In the genomic region with DNA sequence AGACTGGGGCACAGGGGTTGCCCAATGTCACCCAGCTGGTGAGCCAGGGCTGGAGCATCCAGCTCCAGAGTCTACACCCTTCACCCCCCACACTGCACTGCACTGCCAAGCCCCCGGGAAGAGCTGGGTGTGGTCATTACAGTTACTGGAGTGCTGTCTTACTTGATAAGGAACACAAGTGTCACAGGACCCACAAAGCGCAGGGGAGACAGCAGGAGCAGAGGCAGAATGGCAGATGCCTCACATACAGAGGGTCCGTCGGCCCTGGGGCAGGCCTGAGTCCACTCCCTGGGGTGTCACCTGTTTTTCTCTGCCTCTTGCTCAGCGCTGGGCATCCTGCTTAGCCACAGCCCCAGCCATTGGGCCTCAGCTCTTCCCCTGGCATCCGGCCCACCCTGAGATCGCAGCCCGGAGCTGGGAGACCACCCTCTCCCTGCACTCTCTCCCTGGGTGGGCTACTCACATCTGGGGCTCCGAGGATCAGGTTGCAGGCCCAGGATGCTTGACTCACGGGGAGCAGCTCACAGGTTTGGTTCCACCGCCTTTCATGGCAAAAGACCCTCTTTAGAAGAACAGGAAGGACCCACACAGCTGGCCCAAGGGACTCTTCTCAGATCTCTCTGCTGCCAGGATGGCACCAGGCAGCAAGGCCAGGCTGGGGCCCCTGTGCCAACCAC, we compare ENCODE assay signal across 30 cellular contexts. TPM values are rescaled to one million over a fixed set of nuclear protein-coding genes. Genes with fewer than 3 reads are reported as not detected.
DNase-seq lines count a peak whose midpoint lies in the region; ATAC-seq and TF ChIP-seq lines count a peak whose summit lies in the region.
"Had no signal": no experiment of that assay in that cellular context is flagged by ENCODE, and none has a peak within 500 bp of the region (broad histone marks: within the 10 kb centered on the region; RNA-seq: fewer than 3 reads in every experiment).

No MANE protein-coding gene starts in this region.

- in situ Hi-C loops in HAP-1 (cut with MboI; ENCODE audit: low sequenced_read_pairs) = no loop called here

- CTCF ChIA-PET in activated CD8-positive, alpha-beta memory T cell treated with anti-CD3 and anti-CD28 coated beads, Interleukin-2, amount 10 ng/mL, durations not matched to agents 7 days and 5 days (lab: Charles Lee) = interaction anchor here (0.8 to 12.2 kb wide), 3 partner anchors 18 to 64 kb away, joined by 3 to 137 read pairs (median 5); no protein-coding TSS in a partner anchor
- CTCF ChIA-PET in CD4-positive, alpha-beta T cell (lab: Charles Lee) = no interaction called here
- CTCF ChIA-PET in activated CD8-positive, alpha-beta T cell treated with anti-CD3 and anti-CD28 coated beads for 36 hours (lab: Charles Lee) = interaction anchor here (1.5 to 3.3 kb wide), 2 partner anchors 14 to 16 kb away, joined by 3 to 15 read pairs; no protein-coding TSS in a partner anchor

- H3K27me3 ChIP-seq in CD4-positive, alpha-beta T cell (ENCODE audit: control insufficient read depth, insufficient read depth, low read length) = no peaks in the 10 kb centered on the region
- H3K27me3 ChIP-seq in HAP-1 (ENCODE audit: low read depth) = peaks cover 18% of the 10 kb centered on the region
- H3K27me3 ChIP-seq: adrenal gland had no signal

- intact Hi-C loops in CD4-positive, alpha-beta T cell (cut with DNase I, micrococcal nuclease) = no loop called here
- intact Hi-C loops in activated CD8-positive, alpha-beta T cell treated with anti-CD3 and anti-CD28 coated beads for 36 hours (cut with micrococcal nuclease) = loop anchor here (10.0 kb wide), 1 partner anchor 53 kb away; no protein-coding TSS in a partner anchor

- no peak overlapping the region for H3K4me3 ChIP-seq in HAP-1
- H3K4me3 ChIP-seq: A549, adrenal gland, esophagus squamous epithelium, psoas muscle, tibial artery had no signal

- H3K9me3 ChIP-seq in CD4-positive, alpha-beta T cell (ENCODE audit: control insufficient read depth, low read length) = no peaks in the 10 kb centered on the region
- H3K9me3 ChIP-seq in HAP-1 = no peaks in the 10 kb centered on the region
- H3K9me3 ChIP-seq: A549, adrenal gland, esophagus squamous epithelium, psoas muscle, tibial artery had no signal

- no peak overlapping the region for H3K4me3 Mint-ChIP-seq in activated CD8-positive, alpha-beta memory T cell treated with anti-CD3 and anti-CD28 coated beads, Interleukin-2, amount 10 ng/mL, durations not matched to agents 7 days and 5 days
- no peak overlapping the region for H3K4me3 Mint-ChIP-seq in CD4-positive, alpha-beta T cell
- H3K4me3 Mint-ChIP-seq in activated CD8-positive, alpha-beta T cell treated with anti-CD3 and anti-CD28 coated beads for 36 hours = no peak overlapping the region
- H3K4me3 Mint-ChIP-seq: activated B cell treated with CpG ODN at 0.5 μM for 24 hours had no signal

- peak overlapping the region; percentile 63 for H3K27ac Mint-ChIP-seq in activated CD8-positive, alpha-beta memory T cell treated with anti-CD3 and anti-CD28 coated beads, Interleukin-2, amount 10 ng/mL, durations not matched to agents 7 days and 5 days
- peak overlapping the region; percentile 97 for H3K27ac Mint-ChIP-seq in CD4-positive, alpha-beta T cell
- peak overlapping the region; percentile 52 for H3K27ac Mint-ChIP-seq in activated CD8-positive, alpha-beta T cell treated with anti-CD3 and anti-CD28 coated beads for 36 hours
- H3K27ac Mint-ChIP-seq: activated B cell treated with CpG ODN at 0.5 μM for 24 hours had no signal

- peak overlapping the region; percentile 43 for H3K27ac ChIP-seq in CD4-positive, alpha-beta T cell (ENCODE audit: low read depth, low read length)
- H3K27ac ChIP-seq: A549, adrenal gland, esophagus squamous epithelium, foreskin keratinocyte, psoas muscle, tibial artery had no signal

- no peak for ATAC-seq in activated CD8-positive, alpha-beta memory T cell treated with anti-CD3 and anti-CD28 coated beads, Interleukin-2, amount 10 ng/mL, durations not matched to agents 7 days and 5 days
- no peak for ATAC-seq in CD4-positive, alpha-beta T cell (ENCODE audit: poor library complexity)
- no peak for ATAC-seq in activated CD8-positive, alpha-beta T cell treated with anti-CD3 and anti-CD28 coated beads for 36 hours
- no peak for ATAC-seq in HG03457 (IDR thresholded peaks at IDR 0.05; ENCODE audit: unreplicated experiment)
- ATAC-seq: A549, foreskin keratinocyte, left ventricle myocardium superior, Panc1, psoas muscle, sciatic nerve had no signal

- H3K36me3 ChIP-seq in HAP-1 (replicated peaks) = no peaks in the 10 kb centered on the region
- H3K36me3 ChIP-seq: adrenal gland, esophagus squamous epithelium, tibial artery had no signal

- H3K27me3 Mint-ChIP-seq in activated CD8-positive, alpha-beta memory T cell treated with anti-CD3 and anti-CD28 coated beads, Interleukin-2, amount 10 ng/mL, durations not matched to agents 7 days and 5 days = no peaks in the 10 kb centered on the region
- no peaks in the 10 kb centered on the region for H3K27me3 Mint-ChIP-seq in CD4-positive, alpha-beta T cell
- H3K27me3 Mint-ChIP-seq in activated CD8-positive, alpha-beta T cell treated with anti-CD3 and anti-CD28 coated beads for 36 hours = no peaks in the 10 kb centered on the region
- H3K27me3 Mint-ChIP-seq: activated B cell treated with CpG ODN at 0.5 μM for 24 hours had no signal

- POLR2A ChIA-PET in CD4-positive, alpha-beta T cell (lab: Charles Lee) = no interaction called here
- POLR2A ChIA-PET in activated CD8-positive, alpha-beta T cell treated with anti-CD3 and anti-CD28 coated beads for 36 hours (lab: Charles Lee) = interaction anchor here (15.9 kb wide), 1 partner anchor 15 kb away, joined by 321 read pairs; no protein-coding TSS in a partner anchor

- TF ChIP-seq CTCF in CD4-positive, alpha-beta T cell (IDR thresholded peaks at IDR 0.05) = no peak
- TF ChIP-seq CTCF in activated CD8-positive, alpha-beta T cell treated with anti-CD3 and anti-CD28 coated beads for 36 hours (IDR thresholded peaks at IDR 0.05) = no peak

- H3K36me3 Mint-ChIP-seq in activated CD8-positive, alpha-beta memory T cell treated with anti-CD3 and anti-CD28 coated beads, Interleukin-2, amount 10 ng/mL, durations not matched to agents 7 days and 5 days = peaks cover 84% of the 10 kb centered on the region
- peaks cover 73% of the 10 kb centered on the region for H3K36me3 Mint-ChIP-seq in CD4-positive, alpha-beta T cell (ENCODE audit: low read depth)
- peaks cover 88% of the 10 kb centered on the region for H3K36me3 Mint-ChIP-seq in activated CD8-positive, alpha-beta T cell treated with anti-CD3 and anti-CD28 coated beads for 36 hours (ENCODE audit: low read depth)

- H3K4me1 Mint-ChIP-seq in activated CD8-positive, alpha-beta memory T cell treated with anti-CD3 and anti-CD28 coated beads, Interleukin-2, amount 10 ng/mL, durations not matched to agents 7 days and 5 days = peaks cover 80% of the 10 kb centered on the region
- peaks cover 25% of the 10 kb centered on the region for H3K4me1 Mint-ChIP-seq in CD4-positive, alpha-beta T cell (ENCODE audit: low read depth)
- peaks cover 84% of the 10 kb centered on the region for H3K4me1 Mint-ChIP-seq in activated CD8-positive, alpha-beta T cell treated with anti-CD3 and anti-CD28 coated beads for 36 hours (ENCODE audit: low read depth)

- DNase-seq in activated CD8-positive, alpha-beta memory T cell treated with anti-CD3 and anti-CD28 coated beads, Interleukin-2, amount 10 ng/mL, durations not matched to agents 7 days and 5 days = no peak
- DNase-seq in activated CD8-positive, alpha-beta memory T cell treated with anti-CD3 and anti-CD28 coated beads, Interleukin-2, amount 50 U/mL, for 4 hours = no peak
- DNase-seq in CD4-positive, alpha-beta T cell = no peak
- DNase-seq in activated CD8-positive, alpha-beta T cell treated with anti-CD3 and anti-CD28 coated beads for 36 hours = no peak
- DNase-seq in left kidney (ENCODE audit: low read depth, low spot score) (peak; percentile 53), GDM1 (lab: John Stamatoyannopoulos, UW) (no peak), HAP-1 (ENCODE audit: low spot score in 2 of 2) (no peak)
- DNase-seq: activated B cell treated with CpG ODN at 0.5 μM for 24 hours; activated effector memory CD4-positive, alpha-beta T cell treated with anti-CD3 and anti-CD28 coated beads, Interleukin-2, amount 50 U/mL, for 16 hours; adrenal gland; cerebellar nuclear complex; DMS 273 treated with DMSO at 0.1 percent for 48 hours; esophagus squamous epithelium; foreskin keratinocyte; head of caudate nucleus; left ventricle myocardium superior; MV-4-11; NCI-H1436; NCI-H2081; NCI-H2227 treated with DMSO at 0.1 percent for 48 hours; nucleus accumbens; psoas muscle; stimulated activated CD8-positive, alpha-beta memory T cell treated with anti-CD3 and anti-CD28 coated beads, Interleukin-4, amount 100 ng/mL, for 48 hours; tibial artery had no signal

- H3K4me1 ChIP-seq in HAP-1 = no peaks in the 10 kb centered on the region
- H3K4me1 ChIP-seq: adrenal gland, foreskin keratinocyte, psoas muscle, tibial artery had no signal

- H3K9me3 Mint-ChIP-seq in activated CD8-positive, alpha-beta memory T cell treated with anti-CD3 and anti-CD28 coated beads, Interleukin-2, amount 10 ng/mL, durations not matched to agents 7 days and 5 days (ENCODE audit: low read depth) = no peaks in the 10 kb centered on the region
- H3K9me3 Mint-ChIP-seq in CD4-positive, alpha-beta T cell = no peaks in the 10 kb centered on the region
- H3K9me3 Mint-ChIP-seq in activated CD8-positive, alpha-beta T cell treated with anti-CD3 and anti-CD28 coated beads for 36 hours = no peaks in the 10 kb centered on the region
- H3K9me3 Mint-ChIP-seq: activated B cell treated with CpG ODN at 0.5 μM for 24 hours had no signal

RNA-seq across cellular contexts. Expression of a gene that starts 7.6 kb away (rescaled TPM):
- total RNA-seq in activated CD8-positive, alpha-beta memory T cell treated with anti-CD3 and anti-CD28 coated beads, Interleukin-2, amount 10 ng/mL, durations not matched to agents 7 days and 5 days = 100 to 1,000 TPM; 376 to 468 TPM
- 10 to 100 TPM; 47.5 to 49.6 TPM for total RNA-seq in CD4-positive, alpha-beta T cell
- 100 to 1,000 TPM; 263 to 268 TPM for total RNA-seq in activated CD8-positive, alpha-beta T cell treated with anti-CD3 and anti-CD28 coated beads for 36 hours
- total RNA-seq: dermis microvascular lymphatic vessel endothelial cell, LHCN-M2 had no signal

RNA-seq across cellular contexts. Expression of a gene that starts 32.6 kb away (rescaled TPM):
- 1 to 10 TPM; 1.3 to 3.3 TPM for total RNA-seq in activated CD8-positive, alpha-beta memory T cell treated with anti-CD3 and anti-CD28 coated beads, Interleukin-2, amount 10 ng/mL, durations not matched to agents 7 days and 5 days
- under 1 TPM; 0.19 to 0.39 TPM for total RNA-seq in CD4-positive, alpha-beta T cell
- total RNA-seq in activated CD8-positive, alpha-beta T cell treated with anti-CD3 and anti-CD28 coated beads for 36 hours = 10 to 100 TPM; 11.3 to 12.4 TPM
- total RNA-seq: dermis microvascular lymphatic vessel endothelial cell, foreskin keratinocyte, left ventricle myocardium superior, LHCN-M2, psoas muscle, sciatic nerve had no signal

RNA-seq across cellular contexts. Expression of a gene that starts 45.9 kb away (rescaled TPM):
- 1 to 10 TPM; 6.7 to 7.4 TPM for total RNA-seq in activated CD8-positive, alpha-beta memory T cell treated with anti-CD3 and anti-CD28 coated beads, Interleukin-2, amount 10 ng/mL, durations not matched to agents 7 days and 5 days
- total RNA-seq in CD4-positive, alpha-beta T cell = 10 to 100 TPM; 11.9 to 12.1 TPM
- 1 to 10 TPM; 6.4 TPM for total RNA-seq in activated CD8-positive, alpha-beta T cell treated with anti-CD3 and anti-CD28 coated beads for 36 hours

Comparison
In these comparisons a context has a peak if more than half of its experiments do, and no peak if none do; other contexts are left out.
1. RNA of a gene that starts 7.6 kb away (total RNA-seq): 376 to 468 TPM in activated CD8-positive, alpha-beta memory T cell treated with anti-CD3 and anti-CD28 coated beads, Interleukin-2, amount 10 ng/mL, durations not matched to agents 7 days and 5 days and 263 to 268 TPM in activated CD8-positive, alpha-beta T cell treated with anti-CD3 and anti-CD28 coated beads for 36 hours; 47.5 to 49.6 TPM in CD4-positive, alpha-beta T cell; every median in the first group is over 4 times any median in the second.
2. Peak in every context shown above with its lines, with median percentiles within 50 percentile points of each other: H3K27ac Mint-ChIP-seq.